In genomic region chr4:136557396-136557795, GRCh38 we compare ENCODE assay signal across 34 cellular contexts.
"Had no signal": no experiment of that assay in that cellular context is flagged by ENCODE, and none has a peak within 500 bp of the region (broad histone marks: within the 10 kb centered on the region; RNA-seq: fewer than 3 reads in every experiment).

No MANE protein-coding gene starts in this region.

- FAIRE-seq: astrocyte, bronchial epithelial cell had no signal

- DNase-seq: activated effector memory CD4-positive, alpha-beta T cell treated with anti-CD3 and anti-CD28 coated beads, Interleukin-2, amount 50 U/mL, for 16 hours; activated effector memory CD4-positive, alpha-beta T cell treated with Interleukin-2 at 50 U/mL for 16 hours; activated gamma-delta T cell; activated gamma-delta T cell treated with Interleukin-2 at 50 U/mL for 16 hours; activated naive CD4-positive, alpha-beta T cell; activated naive CD4-positive, alpha-beta T cell treated with anti-CD3 and anti-CD28 coated beads for 36 hours; activated naive CD4-positive, alpha-beta T cell treated with anti-CD3 and anti-CD28 coated beads, Interleukin-2, amount 10 ng/mL, durations not matched to agents 7 days and 5 days; activated naive CD4-positive, alpha-beta T cell treated with anti-CD3 and anti-CD28 coated beads, Interleukin-2, amount 50 U/mL, for 16 hours; activated naive CD4-positive, alpha-beta T cell treated with Interleukin-2 at 50 U/mL for 16 hours; activated naive CD8-positive, alpha-beta T cell treated with anti-CD3 and anti-CD28 coated beads for 36 hours; activated naive CD8-positive, alpha-beta T cell treated with anti-CD3 and anti-CD28 coated beads, Interleukin-2, amount 10 ng/mL, durations not matched to agents 7 days and 5 days; activated naive CD8-positive, alpha-beta T cell treated with anti-CD3 and anti-CD28 coated beads, Interleukin-2, amount 50 U/mL, for 24 hours; activated T-cell treated with anti-CD3 and anti-CD28 coated beads, Interleukin-2, amount 50 U/mL, for 1 hour; activated T-cell treated with anti-CD3 and anti-CD28 coated beads, Interleukin-2, amount 50 U/mL, for 24 hours; activated T-cell treated with anti-CD3 and anti-CD28 coated beads, Interleukin-2, amount 50 U/mL, for 4 hours; activated T-cell treated with anti-CD3 and anti-CD28 coated beads, Interleukin-2, amount 50 U/mL, for 48 hours; activated T-cell treated with anti-CD3 and anti-CD28 coated beads, Interleukin-2, amount 50 U/mL, for 72 hours; adrenal gland; amniotic stem cell; amygdala; anterior cingulate cortex; aorta; body of pancreas; brain microvascular endothelial cell; caudate nucleus; central memory CD4-positive, alpha-beta T cell; cerebellar nuclear complex had no signal

- H3K27ac ChIP-seq: adrenal gland, ascending aorta, body of pancreas, brain microvascular endothelial cell, breast epithelium, cardiac muscle cell had no signal

- H3K27me3 ChIP-seq: adrenal gland, ascending aorta, body of pancreas, brain microvascular endothelial cell, breast epithelium, cardiac muscle cell had no signal

- H3K4me3 ChIP-seq: adrenal gland, ascending aorta, body of pancreas, breast epithelium, cardiac muscle cell had no signal

- H3K4me1 ChIP-seq: adrenal gland, ascending aorta, body of pancreas, breast epithelium had no signal

- ATAC-seq: activated naive CD4-positive, alpha-beta T cell treated with anti-CD3 and anti-CD28 coated beads, Interleukin-2, amount 50 U/mL, for 72 hours; activated naive CD8-positive, alpha-beta T cell treated with anti-CD3 and anti-CD28 coated beads, Interleukin-2, amount 50 U/mL, for 24 hours; activated T-cell treated with anti-CD3 and anti-CD28 coated beads, Interleukin-2, amount 50 U/mL, for 4 hours; activated T-cell treated with anti-CD3 and anti-CD28 coated beads, Interleukin-2, amount 50 U/mL, for 72 hours; activated T-helper 17 cell treated with anti-CD3 and anti-CD28 coated beads, Interleukin-2, amount 50 U/mL, for 72 hours; body of pancreas had no signal

- H3K36me3 ChIP-seq: adrenal gland, ascending aorta, brain microvascular endothelial cell, breast epithelium, cardiac muscle cell had no signal

- H3K9me3 ChIP-seq: adrenal gland, ascending aorta, body of pancreas, breast epithelium had no signal
